Comparison of ENCODE assay signal across 2 cellular contexts in the genomic region with DNA sequence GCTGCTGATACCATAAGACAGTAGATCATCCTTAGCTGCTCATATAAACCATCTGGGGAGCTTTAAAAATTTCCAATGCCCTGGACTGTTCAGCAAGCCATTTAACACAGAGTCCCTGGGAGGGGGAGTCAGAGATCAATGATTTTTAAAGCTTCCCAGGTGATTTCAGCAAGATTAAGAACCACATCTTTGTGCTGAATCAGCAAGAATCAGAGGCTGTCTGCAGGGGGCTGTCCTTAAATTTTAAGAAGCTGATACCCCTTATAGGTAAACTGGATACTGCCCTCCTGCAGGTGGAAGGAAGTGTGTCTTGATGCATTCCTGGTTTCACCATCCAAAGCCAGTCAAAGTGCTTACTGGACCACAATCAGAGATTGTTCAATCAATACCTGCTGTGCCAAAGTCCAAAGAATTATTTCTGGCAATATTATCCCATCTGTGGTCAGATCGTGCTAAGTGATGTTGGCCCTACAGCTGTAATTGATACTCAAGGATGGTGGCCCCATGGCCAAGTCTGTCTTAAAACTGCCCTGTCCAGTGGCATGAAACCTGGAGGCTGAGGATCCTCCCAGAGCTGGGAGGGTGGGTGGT.
TF ChIP-seq lines count a peak whose summit lies in the region.

No MANE protein-coding gene starts in this region.

TF ChIP-seq in H1, 55 proteins besides CTCF, POLR2A, EP300 and RAD21 (continued from another document):
- TF ChIP-seq, protein P1, sequence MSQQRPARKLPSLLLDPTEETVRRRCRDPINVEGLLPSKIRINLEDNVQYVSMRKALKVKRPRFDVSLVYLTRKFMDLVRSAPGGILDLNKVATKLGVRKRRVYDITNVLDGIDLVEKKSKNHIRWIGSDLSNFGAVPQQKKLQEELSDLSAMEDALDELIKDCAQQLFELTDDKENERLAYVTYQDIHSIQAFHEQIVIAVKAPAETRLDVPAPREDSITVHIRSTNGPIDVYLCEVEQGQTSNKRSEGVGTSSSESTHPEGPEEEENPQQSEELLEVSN (IDR thresholded peaks at IDR 0.05): no peak
- TF ChIP-seq EGR1 (IDR thresholded peaks at IDR 0.05; ENCODE audit: borderline replicate concordance, low read depth, low read length): no peak

TF ChIP-seq in HepG2, 621 proteins besides CTCF, POLR2A, EP300 and RAD21 (continued from another document):
- TF ChIP-seq HNF4A (CRISPR knock-in tag; IDR thresholded peaks at IDR 0.05) (peak; percentile 68), MAFK (conservative IDR thresholded peaks at IDR 0.05 in 1 of 2, IDR thresholded peaks at IDR 0.05 in 1 of 2; ENCODE audit: low read length in 2 of 2) (peak; percentile 97 to 99), ONECUT2 (CRISPR knock-in tag; IDR thresholded peaks at IDR 0.05) (0 out of 2 replicates have a peak, but pooled peaks have one; percentile 27), RFX5 (IDR thresholded peaks at IDR 0.05; ENCODE audit: low read depth, low read length) (0 out of 2 replicates have a peak, but pooled peaks have one; percentile 7), ZNF317 (CRISPR knock-in tag; IDR thresholded peaks at IDR 0.05) (no peak), ZFP37 (CRISPR knock-in tag; IDR thresholded peaks at IDR 0.05; ENCODE audit: borderline replicate concordance) (no peak)
- TF ChIP-seq, protein P2, sequence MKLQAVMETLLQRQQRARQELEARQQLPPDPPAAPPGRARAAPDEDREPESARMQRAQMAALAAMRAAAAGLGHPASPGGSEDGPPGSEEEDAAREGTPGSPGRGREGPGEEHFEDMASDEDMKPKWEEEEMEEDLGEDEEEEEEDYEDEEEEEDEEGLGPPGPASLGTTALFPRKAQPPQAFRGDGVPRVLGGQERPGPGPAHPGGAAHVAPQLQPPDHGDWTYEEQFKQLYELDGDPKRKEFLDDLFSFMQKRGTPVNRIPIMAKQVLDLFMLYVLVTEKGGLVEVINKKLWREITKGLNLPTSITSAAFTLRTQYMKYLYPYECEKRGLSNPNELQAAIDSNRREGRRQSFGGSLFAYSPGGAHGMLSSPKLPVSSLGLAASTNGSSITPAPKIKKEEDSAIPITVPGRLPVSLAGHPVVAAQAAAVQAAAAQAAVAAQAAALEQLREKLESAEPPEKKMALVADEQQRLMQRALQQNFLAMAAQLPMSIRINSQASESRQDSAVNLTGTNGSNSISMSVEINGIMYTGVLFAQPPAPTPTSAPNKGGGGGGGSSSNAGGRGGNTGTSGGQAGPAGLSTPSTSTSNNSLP (IDR thresholded peaks at IDR 0.05; ENCODE audit: low read depth, low read length): 0 out of 2 replicates have a peak, but pooled peaks have one; percentile 45
